ENCODE assay signal across 16 cellular contexts in genomic region chr1:243483952-243484351, GRCh38.
DNase-seq lines count a peak whose midpoint lies in the region; ATAC-seq, FAIRE-seq and TF ChIP-seq lines count a peak whose summit lies in the region.
"Had no signal": no experiment of that assay in that cellular context is flagged by ENCODE, and none has a peak within 500 bp of the region (broad histone marks: within the 10 kb centered on the region; RNA-seq: fewer than 3 reads in every experiment).

No MANE protein-coding gene starts in this region.

- POLR2A ChIA-PET in RWPE1 (lab: Yijun Ruan, JAX; ENCODE audit: low non-redundant PET), result no interaction called here

- H3K27me3 Mint-ChIP-seq in activated CD8-positive, alpha-beta memory T cell treated with anti-CD3 and anti-CD28 coated beads, Interleukin-2, amount 10 ng/mL, durations not matched to agents 7 days and 5 days, result no peaks in the 10 kb centered on the region
- H3K27me3 Mint-ChIP-seq in endothelial cell (ENCODE audit: unreplicated experiment) (peaks cover 8% of the 10 kb centered on the region), osteocyte (ENCODE audit: unreplicated experiment) (no peaks in the 10 kb centered on the region)

- H3K36me3 Mint-ChIP-seq in activated CD8-positive, alpha-beta memory T cell treated with anti-CD3 and anti-CD28 coated beads, Interleukin-2, amount 10 ng/mL, durations not matched to agents 7 days and 5 days, result no peaks in the 10 kb centered on the region
- H3K36me3 Mint-ChIP-seq in endothelial cell (ENCODE audit: low read depth, unreplicated experiment), result peaks cover 7% of the 10 kb centered on the region
- no peaks in the 10 kb centered on the region for H3K36me3 Mint-ChIP-seq in osteocyte (ENCODE audit: unreplicated experiment)

- CTCF ChIA-PET in activated CD8-positive, alpha-beta memory T cell treated with anti-CD3 and anti-CD28 coated beads, Interleukin-2, amount 10 ng/mL, durations not matched to agents 7 days and 5 days (lab: Charles Lee), result no interaction called here
- CTCF ChIA-PET in RWPE1 (lab: Yijun Ruan, JAX), result no interaction called here

- TF ChIP-seq CTCF in RWPE1 (conservative IDR thresholded peaks at IDR 0.05; ENCODE audit: low read depth) (no peak), endothelial cell (IDR thresholded peaks at IDR 0.05; ENCODE audit: unreplicated experiment) (no peak), osteocyte (IDR thresholded peaks at IDR 0.05) (no peak)

- peak overlapping the region; percentile 75 for H3K4me3 Mint-ChIP-seq in activated CD8-positive, alpha-beta memory T cell treated with anti-CD3 and anti-CD28 coated beads, Interleukin-2, amount 10 ng/mL, durations not matched to agents 7 days and 5 days
- H3K4me3 Mint-ChIP-seq in endothelial cell (ENCODE audit: unreplicated experiment) (peak overlapping the region; percentile 79), osteocyte (ENCODE audit: unreplicated experiment) (peak overlapping the region; percentile 60)

- peaks cover 25% of the 10 kb centered on the region for H3K4me1 Mint-ChIP-seq in activated CD8-positive, alpha-beta memory T cell treated with anti-CD3 and anti-CD28 coated beads, Interleukin-2, amount 10 ng/mL, durations not matched to agents 7 days and 5 days
- H3K4me1 Mint-ChIP-seq in endothelial cell (ENCODE audit: unreplicated experiment), result peaks cover 16% of the 10 kb centered on the region
- H3K4me1 Mint-ChIP-seq in osteocyte (ENCODE audit: unreplicated experiment), result peaks cover 14% of the 10 kb centered on the region

- H3K9me3 Mint-ChIP-seq in activated CD8-positive, alpha-beta memory T cell treated with anti-CD3 and anti-CD28 coated beads, Interleukin-2, amount 10 ng/mL, durations not matched to agents 7 days and 5 days (ENCODE audit: low read depth), result no peaks in the 10 kb centered on the region
- H3K9me3 Mint-ChIP-seq in endothelial cell (ENCODE audit: unreplicated experiment) (no peaks in the 10 kb centered on the region), osteocyte (ENCODE audit: unreplicated experiment) (no peaks in the 10 kb centered on the region)

- no peak for ATAC-seq in activated CD8-positive, alpha-beta memory T cell treated with anti-CD3 and anti-CD28 coated beads, Interleukin-2, amount 10 ng/mL, durations not matched to agents 7 days and 5 days

- H3K27ac Mint-ChIP-seq in activated CD8-positive, alpha-beta memory T cell treated with anti-CD3 and anti-CD28 coated beads, Interleukin-2, amount 10 ng/mL, durations not matched to agents 7 days and 5 days, result no peak overlapping the region
- H3K27ac Mint-ChIP-seq in endothelial cell (ENCODE audit: unreplicated experiment) (peak overlapping the region; percentile 72), osteocyte (ENCODE audit: unreplicated experiment) (no peak overlapping the region)

- DNase-seq in activated CD8-positive, alpha-beta memory T cell treated with anti-CD3 and anti-CD28 coated beads, Interleukin-2, amount 10 ng/mL, durations not matched to agents 7 days and 5 days, result no peak
- no peak for DNase-seq in activated CD8-positive, alpha-beta memory T cell treated with anti-CD3 and anti-CD28 coated beads for 24 hours
- DNase-seq in RWPE1 (ENCODE audit: low spot score), result no peak
- no peak for DNase-seq in endothelial cell (ENCODE audit: low spot score)
- no peak for DNase-seq in osteocyte (ENCODE audit: extremely low spot score, unreplicated experiment)
- DNase-seq in HCEC 1CT, result no peak
- DNase-seq in GM19238 (ENCODE audit: insufficient read length, low spot score), result no peak
- no peak for DNase-seq in GM12892 (ENCODE audit: insufficient read length)
- DNase-seq: esophagus squamous epithelium; left ventricle myocardium superior; Right ventricle myocardium superior; stimulated activated CD4-positive, alpha-beta T cell treated with anti-CD3 and anti-CD28 coated beads, Interleukin-4, amount 100 ng/mL, for 1 hour had no signal

- FAIRE-seq in GM12892 (lab: Jason Lieb, UNC), result no peak
- FAIRE-seq: colon, D721Med, TTC549 had no signal

- TF ChIP-seq POLR2A in GM12892 (IDR thresholded peaks at IDR 0.05; ENCODE audit: low read depth, low read length), result no peak

- H3K27ac ChIP-seq in RWPE1, result peak overlapping the region; percentile 63
- H3K27ac ChIP-seq: esophagus squamous epithelium, neutrophil had no signal
